Comparison of ENCODE assay signal across 26 cellular contexts in genomic region chr19:51079486-51080110, GRCh38. TPM values are rescaled to one million over a fixed set of nuclear protein-coding genes. Genes with fewer than 3 reads are reported as not detected.
DNase-seq lines count a peak whose midpoint lies in the region; ATAC-seq, FAIRE-seq and TF ChIP-seq lines count a peak whose summit lies in the region.
"Had no signal": no experiment of that assay in that cellular context is flagged by ENCODE, and none has a peak within 500 bp of the region (broad histone marks: within the 10 kb centered on the region; RNA-seq: fewer than 3 reads in every experiment).

No MANE protein-coding gene starts in this region.

- no peak overlapping the region for H3K27ac ChIP-seq in HepG2 (ENCODE audit: extremely low read length, insufficient read depth, low read length)
- no peak overlapping the region for H3K27ac ChIP-seq in right lobe of liver
- H3K27ac ChIP-seq in left ventricle myocardium inferior (replicated peaks): peak overlapping the region; percentile 54
- H3K27ac ChIP-seq: gastroesophageal sphincter, PC-9 had no signal

- TF ChIP-seq CTCF in HepG2 (CRISPR knock-in tag; IDR thresholded peaks at IDR 0.05) (no peak), right lobe of liver (IDR thresholded peaks at IDR 0.05) (no peak), left ventricle myocardium inferior (IDR thresholded peaks at IDR 0.05; ENCODE audit: borderline replicate concordance) (no peak)

- no peaks in the 10 kb centered on the region for H3K9me3 ChIP-seq in HepG2 (ENCODE audit: low read length)
- no peaks in the 10 kb centered on the region for H3K9me3 ChIP-seq in right lobe of liver
- peaks cover 4% of the 10 kb centered on the region for H3K9me3 ChIP-seq in left ventricle myocardium inferior (replicated peaks)

- no peak for TF ChIP-seq RAD21 in HepG2 (CRISPR knock-in tag; IDR thresholded peaks at IDR 0.05)

- in situ Hi-C loops in HepG2 (cut with HindIII; ENCODE audit: extremely low pct_ligation_motif_present, low pct_unique_long_range_greater_than_20kb): loop anchor here (25.0 kb wide), 1 partner anchor 142 kb away; no protein-coding TSS in a partner anchor

- no peak for DNase-seq in HepG2 (ENCODE audit: low spot score)
- no peak for DNase-seq in right lobe of liver
- DNase-seq in SHP77 (lab: John Stamatoyannopoulos, UW): peak; percentile 38 to 82
- DNase-seq in left ventricle myocardium inferior: peak; percentile 75
- DNase-seq in NCI-H1048 (lab: John Stamatoyannopoulos, UW): no peak
- DNase-seq: activated CD4-positive, alpha-beta T cell treated with anti-CD3 and anti-CD28 coated beads, Interleukin-2, amount 50 U/mL, for 48 hours; activated naive CD4-positive, alpha-beta T cell; amniotic stem cell; CD8-positive, alpha-beta T cell; central memory CD4-positive, alpha-beta T cell; Karpas-422; kidney glomerular epithelial cell; mesenchymal stem cell; NCI-H1092 treated with DMSO at 0.1 percent for 48 hours; NCI-H526 treated with DMSO at 0.1 percent for 48 hours; PC-9; stimulated activated naive B cell treated with anti-CD40 and anti-IgM and Interleukin-4, amounts not matched to agents 10 μg/mL and 1 μg/mL and 100 μg/mL, for 72 hours; T-helper 9 cell had no signal

- POLR2A ChIA-PET in HepG2 (lab: Yijun Ruan, JAX): no interaction called here

- ATAC-seq in HepG2: no peak
- no peak for ATAC-seq in right lobe of liver
- no peak for ATAC-seq in HG02840 (IDR thresholded peaks at IDR 0.05; ENCODE audit: low FRiP score, unreplicated experiment)
- ATAC-seq in HG03097 (IDR thresholded peaks at IDR 0.05; ENCODE audit: low FRiP score, unreplicated experiment): no peak
- ATAC-seq: CD8-positive, alpha-beta T cell; gastroesophageal sphincter; stimulated activated naive B cell treated with anti-CD40 and anti-IgM and Interleukin-4, amounts not matched to agents 10 μg/mL and 1 μg/mL and 100 μg/mL, for 72 hours; WTC11 had no signal

- WGBS in HepG2 (ENCODE audit: low lambda C conversion rate): 16% methylated on average over 6 of the region's 26 CpGs
- 56% methylated on average over 4 of the region's 26 CpGs for WGBS in right lobe of liver (ENCODE audit: insufficient coverage, low coverage, low lambda C conversion rate, missing lambda C conversion rate)

- no peak for FAIRE-seq in HepG2 (lab: Jason Lieb, UNC)
- FAIRE-seq: H54 had no signal

- no peaks in the 10 kb centered on the region for H4K20me1 ChIP-seq in HepG2 (ENCODE audit: insufficient read depth, low read length)

- H3K27me3 ChIP-seq in HepG2 (ENCODE audit: control insufficient read depth in 1 of 2, insufficient read depth in 2 of 2, low read length in 2 of 2) (peaks cover 3 to 31% of the 10 kb centered on the region in 2 experiments; a peak in 4 of 5 replicates), right lobe of liver (no peaks in the 10 kb centered on the region), left ventricle myocardium inferior (ENCODE audit: low read depth) (peaks cover 36% of the 10 kb centered on the region)

- no peak overlapping the region for H3K4me2 ChIP-seq in HepG2 (ENCODE audit: low read depth, low read length)
- H3K4me2 ChIP-seq: PC-9 had no signal

- H3K4me1 ChIP-seq in HepG2 (ENCODE audit: insufficient read depth, low read length) (no peaks in the 10 kb centered on the region), right lobe of liver (no peaks in the 10 kb centered on the region), left ventricle myocardium inferior (peaks cover 6% of the 10 kb centered on the region)
- H3K4me1 ChIP-seq: gastroesophageal sphincter had no signal

- H3K9ac ChIP-seq in HepG2 (ENCODE audit: insufficient read depth, low read depth, low read length): no peak overlapping the region

- intact Hi-C loops in HepG2 (cut with micrococcal nuclease; ENCODE audit: unreplicated experiment): no loop called here
- intact Hi-C loops in right lobe of liver (cut with DNase I): no loop called here
- intact Hi-C loops in left ventricle myocardium inferior (cut with micrococcal nuclease): no loop called here

- H3K4me3 ChIP-seq in HepG2 (replicated peaks in 1 of 3; ENCODE audit: insufficient read depth in 1 of 3, low read depth in 2 of 3, low read length in 3 of 3) (no peak overlapping the region), right lobe of liver (no peak overlapping the region), left ventricle myocardium inferior (no peak overlapping the region)
- H3K4me3 ChIP-seq: gastroesophageal sphincter, PC-9 had no signal

- CTCF ChIA-PET in HepG2 (lab: Yijun Ruan, JAX; ENCODE audit: low intra/inter-chr PET ratio, low total read pairs): no interaction called here

- H3K79me2 ChIP-seq in HepG2 (ENCODE audit: insufficient read depth, low read length): no peaks in the 10 kb centered on the region

- H3K36me3 ChIP-seq in HepG2 (replicated peaks in 1 of 2; ENCODE audit: control insufficient read depth in 1 of 2, insufficient read depth in 2 of 2, low read length in 2 of 2): no peaks in the 10 kb centered on the region
- H3K36me3 ChIP-seq in right lobe of liver: no peaks in the 10 kb centered on the region
- no peaks in the 10 kb centered on the region for H3K36me3 ChIP-seq in left ventricle myocardium inferior
- H3K36me3 ChIP-seq: gastroesophageal sphincter had no signal

- no TSS peak for BruUV-seq in HepG2 (replicated peaks; lab: Mats Ljungman, UMichigan)

- TF ChIP-seq POLR2A in HepG2 (IDR thresholded peaks at IDR 0.05; ENCODE audit: insufficient read depth in 1 of 2, low read depth in 2 of 2, low read length in 2 of 2): no peak
- TF ChIP-seq POLR2A in right lobe of liver (IDR thresholded peaks at IDR 0.05): no peak

- TF ChIP-seq EP300 in HepG2 (IDR thresholded peaks at IDR 0.05; ENCODE audit: low read depth in 2 of 2, low read length in 2 of 2) (no peak), HepG2 (CRISPR knock-in tag; IDR thresholded peaks at IDR 0.05; ENCODE audit: borderline replicate concordance) (no peak)

- H2AFZ ChIP-seq in HepG2 (ENCODE audit: low read length): no peak overlapping the region
- H2AFZ ChIP-seq: PC-9 had no signal

RNA-seq across cellular contexts. Expression of gene KLK14, which starts 3.1 kb away (rescaled TPM):
- not detected in 2 replicates for total RNA-seq in HepG2 (2016; rRNA removed; fragmentation: Illumina TruSeq; extraction: Trizol)
- not detected in 2 replicates for total RNA-seq in HepG2 (2016; cell fraction: cytosol; rRNA removed; fragmentation: Illumina TruSeq; extraction: Trizol; ENCODE audit: low read depth)
- not detected in 2 replicates for total RNA-seq in HepG2 (2016; cell fraction: insoluble cytoplasmic fraction; rRNA removed; fragmentation: Illumina TruSeq; extraction: Trizol)
- total RNA-seq in HepG2 (2016; cell fraction: membrane; rRNA removed; fragmentation: Illumina TruSeq; extraction: Trizol): not detected in 2 replicates
- not detected in 2 replicates for total RNA-seq in HepG2 (2016; cell fraction: nucleus; rRNA removed; fragmentation: Illumina TruSeq; extraction: Trizol)
- not detected in 2 replicates for polyA plus RNA-seq in HepG2 (2011; rRNA removed)
- polyA plus RNA-seq in HepG2 (2011; cell fraction: cytosol; rRNA removed): not detected in 2 replicates
- polyA plus RNA-seq in HepG2 (2011; cell fraction: nucleus; rRNA removed): 0.16 and 0.53 TPM in 2 replicates
- not detected in 2 replicates for polyA plus RNA-seq in HepG2 (2012)
- not detected in 2 replicates for polyA plus RNA-seq in HepG2 (2016; cell fraction: cytosol; fragmentation: Illumina TruSeq; extraction: Trizol; ENCODE audit: low read depth)
- not detected in 2 replicates for polyA plus RNA-seq in HepG2 (2016; cell fraction: insoluble cytoplasmic fraction; fragmentation: Illumina TruSeq; extraction: Trizol; ENCODE audit: low read depth)
- polyA plus RNA-seq in HepG2 (2016; cell fraction: membrane; fragmentation: Illumina TruSeq; extraction: Trizol; ENCODE audit: low read depth): not detected in 2 replicates
- polyA plus RNA-seq in HepG2 (2016; cell fraction: nucleus; fragmentation: Illumina TruSeq; extraction: Trizol; ENCODE audit: insufficient read depth, low read depth): not detected in 2 replicates
- 0.40 TPM in 1 of 2 replicates, not detected in the other for polyA minus RNA-seq in HepG2 (2011; rRNA and poly(A)+ RNA removed; ENCODE audit: low replicate concordance)
- polyA minus RNA-seq in HepG2 (2011; cell fraction: cytosol; rRNA and poly(A)+ RNA removed): not detected in 2 replicates
- polyA minus RNA-seq in HepG2 (2011; cell fraction: nucleus; rRNA and poly(A)+ RNA removed): not detected in 2 replicates
- under 1 TPM in 2 of 6 experiments, not detected in 4; 0.17 to 0.18 TPM for total RNA-seq in right lobe of liver
- total RNA-seq in left ventricle myocardium inferior: 1.6 TPM
- total RNA-seq: CD8-positive, alpha-beta T cell; gastroesophageal sphincter; HT-29; osteocyte had no signal

RNA-seq across cellular contexts. Expression of gene KLK13, which starts 14.7 kb away (rescaled TPM):
- total RNA-seq in HepG2 (2016; rRNA removed; fragmentation: Illumina TruSeq; extraction: Trizol): not detected in 2 replicates
- total RNA-seq in HepG2 (2016; cell fraction: cytosol; rRNA removed; fragmentation: Illumina TruSeq; extraction: Trizol; ENCODE audit: low read depth): not detected in 2 replicates
- not detected in 2 replicates for total RNA-seq in HepG2 (2016; cell fraction: insoluble cytoplasmic fraction; rRNA removed; fragmentation: Illumina TruSeq; extraction: Trizol)
- total RNA-seq in HepG2 (2016; cell fraction: membrane; rRNA removed; fragmentation: Illumina TruSeq; extraction: Trizol): not detected in 2 replicates
- total RNA-seq in HepG2 (2016; cell fraction: nucleus; rRNA removed; fragmentation: Illumina TruSeq; extraction: Trizol): not detected in 2 replicates
- polyA plus RNA-seq in HepG2 (2011; rRNA removed): 0.09 TPM in 1 of 2 replicates, not detected in the other
- polyA plus RNA-seq in HepG2 (2011; cell fraction: cytosol; rRNA removed): not detected in 2 replicates
- not detected in 2 replicates for polyA plus RNA-seq in HepG2 (2011; cell fraction: nucleus; rRNA removed)
- not detected in 2 replicates for polyA plus RNA-seq in HepG2 (2012)
- not detected in 2 replicates for polyA plus RNA-seq in HepG2 (2016; cell fraction: cytosol; fragmentation: Illumina TruSeq; extraction: Trizol; ENCODE audit: low read depth)
- polyA plus RNA-seq in HepG2 (2016; cell fraction: insoluble cytoplasmic fraction; fragmentation: Illumina TruSeq; extraction: Trizol; ENCODE audit: low read depth): not detected in 2 replicates
- not detected in 2 replicates for polyA plus RNA-seq in HepG2 (2016; cell fraction: membrane; fragmentation: Illumina TruSeq; extraction: Trizol; ENCODE audit: low read depth)
- polyA plus RNA-seq in HepG2 (2016; cell fraction: nucleus; fragmentation: Illumina TruSeq; extraction: Trizol; ENCODE audit: insufficient read depth, low read depth): not detected in 2 replicates
- polyA minus RNA-seq in HepG2 (2011; rRNA and poly(A)+ RNA removed; ENCODE audit: low replicate concordance): not detected in 2 replicates
- not detected in 2 replicates for polyA minus RNA-seq in HepG2 (2011; cell fraction: cytosol; rRNA and poly(A)+ RNA removed)
- not detected in 2 replicates for polyA minus RNA-seq in HepG2 (2011; cell fraction: nucleus; rRNA and poly(A)+ RNA removed)
- total RNA-seq in right lobe of liver: not detected
- total RNA-seq in left ventricle myocardium inferior: not detected
- total RNA-seq: CD8-positive, alpha-beta T cell; epithelial cell of proximal tubule; HT-29; osteocyte; PC-9 had no signal

RNA-seq across cellular contexts. Expression of gene CTU1, which starts 28.6 kb away (rescaled TPM):
- total RNA-seq in HepG2 (2016; rRNA removed; fragmentation: Illumina TruSeq; extraction: Trizol) (1.9 and 2.9 TPM in 2 replicates), right lobe of liver (1 to 10 TPM; 3.3 to 6.4 (median 3.9) TPM), left ventricle myocardium inferior (4.4 TPM)
- total RNA-seq in HepG2 (2016; cell fraction: cytosol; rRNA removed; fragmentation: Illumina TruSeq; extraction: Trizol; ENCODE audit: low read depth): 0.71 and 1.1 TPM in 2 replicates
- total RNA-seq in HepG2 (2016; cell fraction: insoluble cytoplasmic fraction; rRNA removed; fragmentation: Illumina TruSeq; extraction: Trizol): 1.9 and 2.5 TPM in 2 replicates
- total RNA-seq in HepG2 (2016; cell fraction: membrane; rRNA removed; fragmentation: Illumina TruSeq; extraction: Trizol): 0.90 and 1.3 TPM in 2 replicates
- 1.1 and 1.2 TPM in 2 replicates for total RNA-seq in HepG2 (2016; cell fraction: nucleus; rRNA removed; fragmentation: Illumina TruSeq; extraction: Trizol)
- polyA plus RNA-seq in HepG2 (2011; rRNA removed): 1.9 and 2.5 TPM in 2 replicates
- polyA plus RNA-seq in HepG2 (2011; cell fraction: cytosol; rRNA removed): 2.2 and 4.4 TPM in 2 replicates
- polyA plus RNA-seq in HepG2 (2011; cell fraction: nucleus; rRNA removed): 3.9 and 5.1 TPM in 2 replicates
- 1.4 and 1.7 TPM in 2 replicates for polyA plus RNA-seq in HepG2 (2012)
- 0.35 and 0.53 TPM in 2 replicates for polyA plus RNA-seq in HepG2 (2016; cell fraction: cytosol; fragmentation: Illumina TruSeq; extraction: Trizol; ENCODE audit: low read depth)
- 1.9 and 2.1 TPM in 2 replicates for polyA plus RNA-seq in HepG2 (2016; cell fraction: insoluble cytoplasmic fraction; fragmentation: Illumina TruSeq; extraction: Trizol; ENCODE audit: low read depth)
- 0.50 and 0.55 TPM in 2 replicates for polyA plus RNA-seq in HepG2 (2016; cell fraction: membrane; fragmentation: Illumina TruSeq; extraction: Trizol; ENCODE audit: low read depth)
- 1.6 and 2.2 TPM in 2 replicates for polyA plus RNA-seq in HepG2 (2016; cell fraction: nucleus; fragmentation: Illumina TruSeq; extraction: Trizol; ENCODE audit: insufficient read depth, low read depth)
- polyA minus RNA-seq in HepG2 (2011; rRNA and poly(A)+ RNA removed; ENCODE audit: low replicate concordance): 3.8 and 8.1 TPM in 2 replicates
- 3.1 and 3.4 TPM in 2 replicates for polyA minus RNA-seq in HepG2 (2011; cell fraction: cytosol; rRNA and poly(A)+ RNA removed)
- 2.7 and 3.6 TPM in 2 replicates for polyA minus RNA-seq in HepG2 (2011; cell fraction: nucleus; rRNA and poly(A)+ RNA removed)

RNA-seq across cellular contexts. Expression of gene KLK12, which starts 44.8 kb away (rescaled TPM):
- total RNA-seq in HepG2 (2016; rRNA removed; fragmentation: Illumina TruSeq; extraction: Trizol) (not detected in 2 replicates), right lobe of liver (not detected), left ventricle myocardium inferior (not detected)
- total RNA-seq in HepG2 (2016; cell fraction: cytosol; rRNA removed; fragmentation: Illumina TruSeq; extraction: Trizol; ENCODE audit: low read depth): not detected in 2 replicates
- total RNA-seq in HepG2 (2016; cell fraction: insoluble cytoplasmic fraction; rRNA removed; fragmentation: Illumina TruSeq; extraction: Trizol): not detected in 2 replicates
- not detected in 2 replicates for total RNA-seq in HepG2 (2016; cell fraction: membrane; rRNA removed; fragmentation: Illumina TruSeq; extraction: Trizol)
- total RNA-seq in HepG2 (2016; cell fraction: nucleus; rRNA removed; fragmentation: Illumina TruSeq; extraction: Trizol): not detected in 2 replicates
- not detected in 2 replicates for polyA plus RNA-seq in HepG2 (2011; rRNA removed)
- polyA plus RNA-seq in HepG2 (2011; cell fraction: cytosol; rRNA removed): not detected in 2 replicates
- polyA plus RNA-seq in HepG2 (2011; cell fraction: nucleus; rRNA removed): not detected in 2 replicates
- polyA plus RNA-seq in HepG2 (2012): not detected in 2 replicates
- polyA plus RNA-seq in HepG2 (2016; cell fraction: cytosol; fragmentation: Illumina TruSeq; extraction: Trizol; ENCODE audit: low read depth): not detected in 2 replicates
- not detected in 2 replicates for polyA plus RNA-seq in HepG2 (2016; cell fraction: insoluble cytoplasmic fraction; fragmentation: Illumina TruSeq; extraction: Trizol; ENCODE audit: low read depth)
- not detected in 2 replicates for polyA plus RNA-seq in HepG2 (2016; cell fraction: membrane; fragmentation: Illumina TruSeq; extraction: Trizol; ENCODE audit: low read depth)
- not detected in 2 replicates for polyA plus RNA-seq in HepG2 (2016; cell fraction: nucleus; fragmentation: Illumina TruSeq; extraction: Trizol; ENCODE audit: insufficient read depth, low read depth)
- not detected in 2 replicates for polyA minus RNA-seq in HepG2 (2011; rRNA and poly(A)+ RNA removed; ENCODE audit: low replicate concordance)
- polyA minus RNA-seq in HepG2 (2011; cell fraction: cytosol; rRNA and poly(A)+ RNA removed): not detected in 2 replicates
- polyA minus RNA-seq in HepG2 (2011; cell fraction: nucleus; rRNA and poly(A)+ RNA removed): not detected in 2 replicates
- total RNA-seq: CD8-positive, alpha-beta T cell; epithelial cell of proximal tubule; osteocyte; PC-9; WTC11 had no signal

RNA-seq across cellular contexts. Expression of gene SIGLEC9, which starts 45.1 kb away (rescaled TPM):
- total RNA-seq in HepG2 (2016; rRNA removed; fragmentation: Illumina TruSeq; extraction: Trizol): not detected in 2 replicates
- total RNA-seq in HepG2 (2016; cell fraction: cytosol; rRNA removed; fragmentation: Illumina TruSeq; extraction: Trizol; ENCODE audit: low read depth): not detected in 2 replicates
- total RNA-seq in HepG2 (2016; cell fraction: insoluble cytoplasmic fraction; rRNA removed; fragmentation: Illumina TruSeq; extraction: Trizol): not detected in 2 replicates
- not detected in 2 replicates for total RNA-seq in HepG2 (2016; cell fraction: membrane; rRNA removed; fragmentation: Illumina TruSeq; extraction: Trizol)
- total RNA-seq in HepG2 (2016; cell fraction: nucleus; rRNA removed; fragmentation: Illumina TruSeq; extraction: Trizol): not detected in 2 replicates
- not detected in 2 replicates for polyA plus RNA-seq in HepG2 (2011; rRNA removed)
- not detected in 2 replicates for polyA plus RNA-seq in HepG2 (2011; cell fraction: cytosol; rRNA removed)
- 0.14 TPM in 1 of 2 replicates, not detected in the other for polyA plus RNA-seq in HepG2 (2011; cell fraction: nucleus; rRNA removed)
- polyA plus RNA-seq in HepG2 (2012): not detected in 2 replicates
- polyA plus RNA-seq in HepG2 (2016; cell fraction: cytosol; fragmentation: Illumina TruSeq; extraction: Trizol; ENCODE audit: low read depth): not detected in 2 replicates
- polyA plus RNA-seq in HepG2 (2016; cell fraction: insoluble cytoplasmic fraction; fragmentation: Illumina TruSeq; extraction: Trizol; ENCODE audit: low read depth): not detected in 2 replicates
- not detected in 2 replicates for polyA plus RNA-seq in HepG2 (2016; cell fraction: membrane; fragmentation: Illumina TruSeq; extraction: Trizol; ENCODE audit: low read depth)
- polyA plus RNA-seq in HepG2 (2016; cell fraction: nucleus; fragmentation: Illumina TruSeq; extraction: Trizol; ENCODE audit: insufficient read depth, low read depth): not detected in 2 replicates
- not detected in 2 replicates for polyA minus RNA-seq in HepG2 (2011; rRNA and poly(A)+ RNA removed; ENCODE audit: low replicate concordance)
- not detected in 2 replicates for polyA minus RNA-seq in HepG2 (2011; cell fraction: cytosol; rRNA and poly(A)+ RNA removed)
- polyA minus RNA-seq in HepG2 (2011; cell fraction: nucleus; rRNA and poly(A)+ RNA removed): not detected in 2 replicates
- 1 to 10 TPM; 3.8 to 7.9 (median 4.1) TPM for total RNA-seq in right lobe of liver
- 1.7 TPM for total RNA-seq in left ventricle myocardium inferior
- total RNA-seq: epithelial cell of proximal tubule, HT-29, osteocyte, PC-9, WTC11 had no signal

Comparison
In these comparisons a context has a peak if more than half of its experiments do, and no peak if none do; other contexts are left out.
1. DNase-seq: peak in SHP77 (2 of 2) and left ventricle myocardium inferior (single experiment); none in HepG2 (single experiment), right lobe of liver (0 of 3) and NCI-H1048 (single experiment).